13 cellular contexts compared by ENCODE assay signal in genomic region chr22:24444729-24445466, GRCh38. TPM values are rescaled to one million over a fixed set of nuclear protein-coding genes. Genes with fewer than 3 reads are reported as not detected.
DNase-seq lines count a peak whose midpoint lies in the region; ATAC-seq and TF ChIP-seq lines count a peak whose summit lies in the region.
"Had no signal": no experiment of that assay in that cellular context is flagged by ENCODE, and none has a peak within 500 bp of the region (broad histone marks: within the 10 kb centered on the region; RNA-seq: fewer than 3 reads in every experiment).

No MANE protein-coding gene starts in this region.

- CTCF ChIA-PET in activated CD8-positive, alpha-beta T cell treated with anti-CD3 and anti-CD28 coated beads for 36 hours (lab: Charles Lee): interaction anchor here (0.8 to 1.4 kb wide), 2 partner anchors 10 kb away, joined by 4 to 5 read pairs; no protein-coding TSS in a partner anchor
- CTCF ChIA-PET in activated CD8-positive, alpha-beta T cell treated with anti-CD3 and anti-CD28 coated beads, Interleukin-2, amount 10 ng/mL, durations not matched to agents 7 days and 5 days (lab: Charles Lee): interaction anchor here (0.7 to 1.0 kb wide), 3 partner anchors 10 to 53 kb away, joined by 3 to 4 read pairs (median 3); no protein-coding TSS in a partner anchor

- DNase-seq in activated CD8-positive, alpha-beta T cell treated with anti-CD3 and anti-CD28 coated beads for 36 hours: no peak
- no peak for DNase-seq in activated CD8-positive, alpha-beta T cell treated with anti-CD3 and anti-CD28 coated beads, Interleukin-2, amount 10 ng/mL, durations not matched to agents 7 days and 5 days
- no peak for DNase-seq in activated T-helper 1 cell treated with anti-CD3 and anti-CD28 coated beads, Interleukin-12 subunit alpha, Interleukin-12 subunit beta, Interleukin-2, Interleukin-4 antibody, amounts not matched to agents 30 ng/mL and 10 ng/mL and 1 ng/mL, durations not matched to agents 14 hours and 24 hours and 36 hours (ENCODE audit: low spot score)
- DNase-seq in hepatic stellate cell (ENCODE audit: low spot score) (peak; percentile 36), SHP77 treated with DMSO at 0.1 percent for 48 hours (lab: John Stamatoyannopoulos, UW) (no peak), superior temporal gyrus (ENCODE audit: extremely low spot score) (no peak), anterior cingulate cortex (lab: John Stamatoyannopoulos, UW) (no peak)
- DNase-seq in stimulated activated naive B cell treated with anti-CD40 and anti-IgM and Interleukin-4, amounts not matched to agents 10 μg/mL and 1 μg/mL and 100 μg/mL, for 72 hours: no peak
- DNase-seq: amniotic stem cell, colonic mucosa, NCI-H1694 had no signal

- no peak for ATAC-seq in activated CD8-positive, alpha-beta T cell treated with anti-CD3 and anti-CD28 coated beads for 36 hours
- no peak for ATAC-seq in activated CD8-positive, alpha-beta T cell treated with anti-CD3 and anti-CD28 coated beads, Interleukin-2, amount 10 ng/mL, durations not matched to agents 7 days and 5 days
- ATAC-seq in stimulated activated naive B cell treated with anti-CD40 and anti-IgM and Interleukin-4, amounts not matched to agents 10 μg/mL and 1 μg/mL and 100 μg/mL, for 72 hours (replicated peaks): no peak
- ATAC-seq: esophagus mucosa had no signal

- POLR2A ChIA-PET in activated CD8-positive, alpha-beta T cell treated with anti-CD3 and anti-CD28 coated beads for 36 hours (lab: Charles Lee): interaction anchor here (1.6 to 3.6 kb wide), 4 partner anchors 10 to 21 kb away, joined by 5 to 21 read pairs (median 6); partner anchors contain the start of gene ADORA2A
- POLR2A ChIA-PET in activated CD8-positive, alpha-beta T cell treated with anti-CD3 and anti-CD28 coated beads, Interleukin-2, amount 10 ng/mL, durations not matched to agents 7 days and 5 days (lab: Charles Lee): interaction anchor here (0.9 to 1.4 kb wide), 2 partner anchors 10 to 21 kb away, joined by 3 to 4 read pairs; no protein-coding TSS in a partner anchor

- H3K9me3 Mint-ChIP-seq in activated CD8-positive, alpha-beta T cell treated with anti-CD3 and anti-CD28 coated beads for 36 hours: no peaks in the 10 kb centered on the region
- H3K9me3 Mint-ChIP-seq in activated CD8-positive, alpha-beta T cell treated with anti-CD3 and anti-CD28 coated beads, Interleukin-2, amount 10 ng/mL, durations not matched to agents 7 days and 5 days (ENCODE audit: insufficient read depth): no peaks in the 10 kb centered on the region
- H3K9me3 Mint-ChIP-seq in activated T-helper 1 cell treated with anti-CD3 and anti-CD28 coated beads, Interleukin-12 subunit alpha, Interleukin-12 subunit beta, Interleukin-2, Interleukin-4 antibody, amounts not matched to agents 30 ng/mL and 10 ng/mL and 1 ng/mL, durations not matched to agents 14 hours and 24 hours and 36 hours: no peaks in the 10 kb centered on the region
- H3K9me3 Mint-ChIP-seq in stimulated activated naive B cell treated with anti-CD40 and anti-IgM and Interleukin-4, amounts not matched to agents 10 μg/mL and 1 μg/mL and 100 μg/mL, for 72 hours: no peaks in the 10 kb centered on the region
- H3K9me3 Mint-ChIP-seq: T-helper 1 cell treated with Interleukin-12 subunit alpha and Interleukin-12 subunit beta and Interleukin-4 antibody, amounts not matched to agents 30 μg/mL and 1 μg/mL, for 36 hours had no signal

- no peaks in the 10 kb centered on the region for H3K27me3 Mint-ChIP-seq in activated CD8-positive, alpha-beta T cell treated with anti-CD3 and anti-CD28 coated beads for 36 hours
- no peaks in the 10 kb centered on the region for H3K27me3 Mint-ChIP-seq in activated CD8-positive, alpha-beta T cell treated with anti-CD3 and anti-CD28 coated beads, Interleukin-2, amount 10 ng/mL, durations not matched to agents 7 days and 5 days (ENCODE audit: low read depth)
- no peaks in the 10 kb centered on the region for H3K27me3 Mint-ChIP-seq in activated T-helper 1 cell treated with anti-CD3 and anti-CD28 coated beads, Interleukin-12 subunit alpha, Interleukin-12 subunit beta, Interleukin-2, Interleukin-4 antibody, amounts not matched to agents 30 ng/mL and 10 ng/mL and 1 ng/mL, durations not matched to agents 14 hours and 24 hours and 36 hours (ENCODE audit: insufficient read depth)
- no peaks in the 10 kb centered on the region for H3K27me3 Mint-ChIP-seq in stimulated activated naive B cell treated with anti-CD40 and anti-IgM and Interleukin-4, amounts not matched to agents 10 μg/mL and 1 μg/mL and 100 μg/mL, for 72 hours

- peaks cover 38% of the 10 kb centered on the region for H3K36me3 Mint-ChIP-seq in activated CD8-positive, alpha-beta T cell treated with anti-CD3 and anti-CD28 coated beads for 36 hours (ENCODE audit: low read depth)
- H3K36me3 Mint-ChIP-seq in activated CD8-positive, alpha-beta T cell treated with anti-CD3 and anti-CD28 coated beads, Interleukin-2, amount 10 ng/mL, durations not matched to agents 7 days and 5 days (ENCODE audit: low read depth): peaks cover 23% of the 10 kb centered on the region
- H3K36me3 Mint-ChIP-seq in activated T-helper 1 cell treated with anti-CD3 and anti-CD28 coated beads, Interleukin-12 subunit alpha, Interleukin-12 subunit beta, Interleukin-2, Interleukin-4 antibody, amounts not matched to agents 30 ng/mL and 10 ng/mL and 1 ng/mL, durations not matched to agents 14 hours and 24 hours and 36 hours (ENCODE audit: low read depth): peaks cover 25% of the 10 kb centered on the region
- peaks cover 28 to 48% of the 10 kb centered on the region in 2 donors for H3K36me3 Mint-ChIP-seq in stimulated activated naive B cell treated with anti-CD40 and anti-IgM and Interleukin-4, amounts not matched to agents 10 μg/mL and 1 μg/mL and 100 μg/mL, for 72 hours

- intact Hi-C loops in activated CD8-positive, alpha-beta T cell treated with anti-CD3 and anti-CD28 coated beads for 36 hours (cut with micrococcal nuclease): no loop called here
- intact Hi-C loops in activated T-helper 1 cell treated with anti-CD3 and anti-CD28 coated beads, Interleukin-12 subunit alpha, Interleukin-12 subunit beta, Interleukin-2, Interleukin-4 antibody, amounts not matched to agents 30 ng/mL and 10 ng/mL and 1 ng/mL, durations not matched to agents 14 hours and 24 hours and 36 hours (cut with micrococcal nuclease): loop anchor here (1.0 kb wide), 1 partner anchor 11 kb away; no protein-coding TSS in a partner anchor

- peak overlapping the region; percentile 63 for H3K27ac Mint-ChIP-seq in activated CD8-positive, alpha-beta T cell treated with anti-CD3 and anti-CD28 coated beads for 36 hours
- no peak overlapping the region for H3K27ac Mint-ChIP-seq in activated CD8-positive, alpha-beta T cell treated with anti-CD3 and anti-CD28 coated beads, Interleukin-2, amount 10 ng/mL, durations not matched to agents 7 days and 5 days
- peak overlapping the region; percentile 43 for H3K27ac Mint-ChIP-seq in activated T-helper 1 cell treated with anti-CD3 and anti-CD28 coated beads, Interleukin-12 subunit alpha, Interleukin-12 subunit beta, Interleukin-2, Interleukin-4 antibody, amounts not matched to agents 30 ng/mL and 10 ng/mL and 1 ng/mL, durations not matched to agents 14 hours and 24 hours and 36 hours
- H3K27ac Mint-ChIP-seq in stimulated activated naive B cell treated with anti-CD40 and anti-IgM and Interleukin-4, amounts not matched to agents 10 μg/mL and 1 μg/mL and 100 μg/mL, for 72 hours: peak overlapping the region; percentile 62

- TF ChIP-seq CTCF in activated CD8-positive, alpha-beta T cell treated with anti-CD3 and anti-CD28 coated beads for 36 hours (IDR thresholded peaks at IDR 0.05): no peak

- H3K4me3 Mint-ChIP-seq in activated CD8-positive, alpha-beta T cell treated with anti-CD3 and anti-CD28 coated beads for 36 hours: no peak overlapping the region
- H3K4me3 Mint-ChIP-seq in activated CD8-positive, alpha-beta T cell treated with anti-CD3 and anti-CD28 coated beads, Interleukin-2, amount 10 ng/mL, durations not matched to agents 7 days and 5 days: no peak overlapping the region
- H3K4me3 Mint-ChIP-seq in activated T-helper 1 cell treated with anti-CD3 and anti-CD28 coated beads, Interleukin-12 subunit alpha, Interleukin-12 subunit beta, Interleukin-2, Interleukin-4 antibody, amounts not matched to agents 30 ng/mL and 10 ng/mL and 1 ng/mL, durations not matched to agents 14 hours and 24 hours and 36 hours: no peak overlapping the region
- peak overlapping the region in 1 of 2 donors; percentile 17 for H3K4me3 Mint-ChIP-seq in stimulated activated naive B cell treated with anti-CD40 and anti-IgM and Interleukin-4, amounts not matched to agents 10 μg/mL and 1 μg/mL and 100 μg/mL, for 72 hours
- H3K4me3 Mint-ChIP-seq: T-helper 1 cell treated with Interleukin-12 subunit alpha and Interleukin-12 subunit beta and Interleukin-4 antibody, amounts not matched to agents 30 μg/mL and 1 μg/mL, for 36 hours had no signal

- H3K4me1 Mint-ChIP-seq in activated CD8-positive, alpha-beta T cell treated with anti-CD3 and anti-CD28 coated beads for 36 hours (ENCODE audit: low read depth): peaks cover 64% of the 10 kb centered on the region
- peaks cover 38% of the 10 kb centered on the region for H3K4me1 Mint-ChIP-seq in activated CD8-positive, alpha-beta T cell treated with anti-CD3 and anti-CD28 coated beads, Interleukin-2, amount 10 ng/mL, durations not matched to agents 7 days and 5 days (ENCODE audit: low read depth)
- H3K4me1 Mint-ChIP-seq in activated T-helper 1 cell treated with anti-CD3 and anti-CD28 coated beads, Interleukin-12 subunit alpha, Interleukin-12 subunit beta, Interleukin-2, Interleukin-4 antibody, amounts not matched to agents 30 ng/mL and 10 ng/mL and 1 ng/mL, durations not matched to agents 14 hours and 24 hours and 36 hours (ENCODE audit: low read depth): peaks cover 28% of the 10 kb centered on the region
- H3K4me1 Mint-ChIP-seq in stimulated activated naive B cell treated with anti-CD40 and anti-IgM and Interleukin-4, amounts not matched to agents 10 μg/mL and 1 μg/mL and 100 μg/mL, for 72 hours: peaks cover 36 to 73% of the 10 kb centered on the region in 2 donors

RNA-seq across cellular contexts. Expression of gene ADORA2A, which starts 17.5 kb away (rescaled TPM):
- 10 to 100 TPM; 41.4 to 42.9 TPM for total RNA-seq in activated CD8-positive, alpha-beta T cell treated with anti-CD3 and anti-CD28 coated beads for 36 hours
- 10 to 100 TPM; 20.3 to 20.4 TPM for total RNA-seq in activated CD8-positive, alpha-beta T cell treated with anti-CD3 and anti-CD28 coated beads, Interleukin-2, amount 10 ng/mL, durations not matched to agents 7 days and 5 days
- total RNA-seq in activated T-helper 1 cell treated with anti-CD3 and anti-CD28 coated beads, Interleukin-12 subunit alpha, Interleukin-12 subunit beta, Interleukin-2, Interleukin-4 antibody, amounts not matched to agents 30 ng/mL and 10 ng/mL and 1 ng/mL, durations not matched to agents 14 hours and 24 hours and 36 hours: 27.3 and 27.7 TPM in 2 replicates
- total RNA-seq: esophagus mucosa had no signal

RNA-seq across cellular contexts. Expression of gene UPB1, which starts 50.2 kb away (rescaled TPM):
- under 1 TPM; 0.16 to 0.49 TPM for total RNA-seq in activated CD8-positive, alpha-beta T cell treated with anti-CD3 and anti-CD28 coated beads for 36 hours
- total RNA-seq in activated CD8-positive, alpha-beta T cell treated with anti-CD3 and anti-CD28 coated beads, Interleukin-2, amount 10 ng/mL, durations not matched to agents 7 days and 5 days: under 1 TPM; 0.24 to 0.31 TPM
- total RNA-seq in activated T-helper 1 cell treated with anti-CD3 and anti-CD28 coated beads, Interleukin-12 subunit alpha, Interleukin-12 subunit beta, Interleukin-2, Interleukin-4 antibody, amounts not matched to agents 30 ng/mL and 10 ng/mL and 1 ng/mL, durations not matched to agents 14 hours and 24 hours and 36 hours: 0.21 and 0.27 TPM in 2 replicates
